In genomic region chr13:106998664-106999063, GRCh38 we compare ENCODE assay signal across 17 cellular contexts.
A peak's percentile ranks its signal among the peaks of the same experiment; 100 is the strongest.
DNase-seq lines count a peak whose midpoint lies in the region; ATAC-seq and TF ChIP-seq lines count a peak whose summit lies in the region.
"Had no signal": no experiment of that assay in that cellular context is flagged by ENCODE, and none has a peak within 500 bp of the region (broad histone marks: within the 10 kb centered on the region; RNA-seq: fewer than 3 reads in every experiment).

No MANE protein-coding gene starts in this region.

- no peaks in the 10 kb centered on the region for H3K27me3 Mint-ChIP-seq in Caco-2 (ENCODE audit: insufficient read depth, unreplicated experiment)
- H3K27me3 Mint-ChIP-seq: CD4-positive, alpha-beta T cell; CD8-positive, alpha-beta memory T cell had no signal

- in situ Hi-C loops in GM13977 (cut with MboI; ENCODE audit: low pct_unique_long_range_greater_than_20kb, low sequenced_read_pairs, unreplicated experiment): no loop called here

- no peaks in the 10 kb centered on the region for H3K9me3 Mint-ChIP-seq in Caco-2 (ENCODE audit: unreplicated experiment)
- H3K9me3 Mint-ChIP-seq: GM23338 had no signal

- peaks cover 32% of the 10 kb centered on the region for H3K4me1 Mint-ChIP-seq in Caco-2 (ENCODE audit: low read depth, unreplicated experiment)
- H3K4me1 Mint-ChIP-seq: CD14-positive monocyte; CD8-positive, alpha-beta memory T cell; GM23338 had no signal

- H3K27ac Mint-ChIP-seq in Caco-2 (ENCODE audit: unreplicated experiment): peak overlapping the region; percentile 30
- H3K27ac Mint-ChIP-seq: CD14-positive monocyte; CD4-positive, alpha-beta T cell; CD8-positive, alpha-beta memory T cell; GM23338 had no signal

- TF ChIP-seq CTCF in Caco-2 (IDR thresholded peaks at IDR 0.05; ENCODE audit: insufficient read depth in 1 of 2, low read depth in 1 of 2, low read length in 1 of 2, severe bottlenecking in 1 of 2, unreplicated experiment in 1 of 2): no peak
- no peak for TF ChIP-seq CTCF in upper lobe of right lung (IDR thresholded peaks at IDR 0.05)
- no peak for TF ChIP-seq CTCF in GM13977 (IDR thresholded peaks at IDR 0.05; ENCODE audit: extremely low read depth, insufficient read depth, missing control alignments)

- CTCF ChIA-PET in Caco-2 (lab: Charles Lee): no interaction called here
- CTCF ChIA-PET in HEK293T (lab: Yijun Ruan, JAX): no interaction called here

- H3K9ac ChIP-seq in BLaER1: peak overlapping the region; percentile 23; the same call in 1 of the 2 replicates

- no TSS peak for BruUV-seq in Caco-2 (replicated peaks; lab: Mats Ljungman, UMichigan)

- H3K27ac ChIP-seq in BLaER1: peak overlapping the region; percentile 51
- H3K27ac ChIP-seq in upper lobe of right lung: no peak overlapping the region
- H3K27ac ChIP-seq: A549 had no signal

- intact Hi-C loops in Caco-2 (cut with micrococcal nuclease; ENCODE audit: unreplicated experiment): no loop called here
- intact Hi-C loops in upper lobe of right lung (cut with DNase I): no loop called here

- DNase-seq in Caco-2 (no peak), left kidney (ENCODE audit: low read depth, low spot score) (peak; percentile 3), upper lobe of right lung (no peak), GM13977 (ENCODE audit: low spot score) (no peak), HEK293T (ENCODE audit: extremely low spot score) (no peak)
- DNase-seq: 8988T; Calu3; CD4-positive, alpha-beta T cell; CD8-positive, alpha-beta memory T cell; DMS53; DMS79 treated with DMSO at 0.1 percent for 48 hours had no signal

- H3K9me3 ChIP-seq in BLaER1 (peaks cover 17% of the 10 kb centered on the region), Caco-2 (no peaks in the 10 kb centered on the region), upper lobe of right lung (no peaks in the 10 kb centered on the region)
- H3K9me3 ChIP-seq: A549, HAP-1 had no signal

- peaks cover 56% of the 10 kb centered on the region for H3K4me1 ChIP-seq in BLaER1
- peaks cover 37% of the 10 kb centered on the region for H3K4me1 ChIP-seq in Caco-2
- H3K4me1 ChIP-seq in upper lobe of right lung: no peaks in the 10 kb centered on the region
- H3K4me1 ChIP-seq: A549, HAP-1 had no signal

- peak; percentile 10 for ATAC-seq in HG03432 (IDR thresholded peaks at IDR 0.05; ENCODE audit: unreplicated experiment)
- no peak for ATAC-seq in upper lobe of right lung
- ATAC-seq: A549, GM23338 had no signal

- H4K20me1 ChIP-seq in BLaER1: no peaks in the 10 kb centered on the region

- POLR2A ChIA-PET in Caco-2 (lab: Charles Lee) (interaction anchor here (0.7 kb wide), 1 partner anchor 79 kb away, joined by 3 read pairs; no protein-coding TSS in a partner anchor), HEK293T (lab: Yijun Ruan, JAX) (no interaction called here)

- H3K4me2 ChIP-seq in BLaER1: peak overlapping the region; percentile 71
- H3K4me2 ChIP-seq: A549, GM23338 had no signal

- H3K4me3 ChIP-seq in BLaER1: peak overlapping the region; percentile 6; the same call in 1 of the 2 replicates
- no peak overlapping the region for H3K4me3 ChIP-seq in Caco-2 (ENCODE audit: low read depth, low read length)
- H3K4me3 ChIP-seq in upper lobe of right lung: no peak overlapping the region
- H3K4me3 ChIP-seq: A549, GM23338, HAP-1 had no signal

- H3K27me3 ChIP-seq in BLaER1 (no peaks in the 10 kb centered on the region), Caco-2 (replicated peaks; ENCODE audit: control insufficient read depth, insufficient read depth, low read length) (no peaks in the 10 kb centered on the region), upper lobe of right lung (no peaks in the 10 kb centered on the region)

- no peaks in the 10 kb centered on the region for H3K36me3 Mint-ChIP-seq in Caco-2 (ENCODE audit: insufficient read depth, unreplicated experiment)
- H3K36me3 Mint-ChIP-seq: CD14-positive monocyte; CD8-positive, alpha-beta memory T cell had no signal

- H3K4me3 Mint-ChIP-seq in Caco-2 (ENCODE audit: unreplicated experiment): no peak overlapping the region
- H3K4me3 Mint-ChIP-seq: CD14-positive monocyte; CD4-positive, alpha-beta T cell; CD8-positive, alpha-beta memory T cell; GM23338 had no signal

- H3K36me3 ChIP-seq in BLaER1: no peaks in the 10 kb centered on the region
- no peaks in the 10 kb centered on the region; the same call in 1 of the 2 replicates for H3K36me3 ChIP-seq in Caco-2 (ENCODE audit: control insufficient read depth, insufficient read depth, low read length)
- no peaks in the 10 kb centered on the region for H3K36me3 ChIP-seq in upper lobe of right lung
- H3K36me3 ChIP-seq: HAP-1 had no signal

TF ChIP-seq in HEK293T, 16 proteins besides CTCF, POLR2A, EP300 and RAD21:
- TF ChIP-seq NFRKB (IDR thresholded peaks at IDR 0.05) (no peak), CTBP1 (IDR thresholded peaks at IDR 0.05; ENCODE audit: borderline replicate concordance) (no peak), HDGF (IDR thresholded peaks at IDR 0.05; ENCODE audit: borderline replicate concordance) (no peak), BHLHE40 (IDR thresholded peaks at IDR 0.05; ENCODE audit: borderline replicate concordance) (no peak), ZNF384 (IDR thresholded peaks at IDR 0.05) (no peak), TARDBP (IDR thresholded peaks at IDR 0.05) (no peak), ARNT (IDR thresholded peaks at IDR 0.05) (no peak), SUZ12 (IDR thresholded peaks at IDR 0.05) (no peak), SP1 (IDR thresholded peaks at IDR 0.05) (no peak)
